In the genomic region with DNA sequence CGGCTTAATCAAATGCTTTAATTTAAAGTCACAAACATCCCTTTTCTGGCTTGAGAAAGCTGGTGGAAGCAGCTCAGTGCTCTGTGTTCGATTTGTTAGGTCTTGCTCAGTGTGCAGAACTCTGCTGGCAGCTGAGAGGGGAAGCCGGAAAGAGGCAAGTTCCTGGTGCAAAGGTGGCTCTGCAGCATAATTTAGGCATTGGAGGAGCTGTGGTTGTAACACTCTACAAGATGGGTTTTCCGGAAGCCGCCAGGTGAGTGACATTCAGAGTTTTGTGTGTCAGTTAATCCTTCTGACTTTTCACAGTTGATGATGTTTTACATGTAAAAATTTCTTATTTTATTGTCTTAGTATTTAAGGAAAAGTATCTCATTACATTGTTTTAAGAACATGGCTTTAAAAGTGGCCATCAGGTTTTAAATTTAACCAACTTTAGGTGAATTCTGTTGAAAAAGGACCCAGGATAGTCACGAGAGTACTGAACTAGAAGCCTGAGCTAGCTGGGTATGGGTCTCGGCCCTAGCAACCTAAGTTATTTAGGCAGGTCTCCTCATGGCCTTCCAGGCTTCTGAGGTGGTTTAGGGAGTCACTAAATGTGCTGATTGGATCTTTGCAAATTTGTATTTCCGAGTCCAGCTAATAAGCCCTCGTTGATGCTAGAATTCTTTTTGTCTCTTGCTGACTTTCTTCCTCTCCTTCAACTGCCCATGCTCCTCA, we compare ENCODE assay signal across 8 cellular contexts. TPM values are rescaled to one million over a fixed set of nuclear protein-coding genes. Genes with fewer than 3 reads are reported as not detected.
DNase-seq lines count a peak whose midpoint lies in the region; ATAC-seq and TF ChIP-seq lines count a peak whose summit lies in the region.

No MANE protein-coding gene starts in this region.

- TF ChIP-seq POLR2A in HCT116 (IDR thresholded peaks at IDR 0.05; ENCODE audit: borderline replicate concordance, extremely low read depth, insufficient read depth, insufficient read length) (no peak), suprapubic skin (IDR thresholded peaks at IDR 0.05) (no peak)

- TF ChIP-seq CTCF in HCT116 (IDR thresholded peaks at IDR 0.05 in 2 of 3, conservative IDR thresholded peaks at IDR 0.05 in 1 of 3; ENCODE audit: borderline replicate concordance in 1 of 3, insufficient read depth in 1 of 3, low read depth in 2 of 3, low read length in 2 of 3) (no peak), suprapubic skin (IDR thresholded peaks at IDR 0.05) (no peak)

- H3K4me3 Mint-ChIP-seq in activated naive CD4-positive, alpha-beta T cell treated with anti-CD3 and anti-CD28 coated beads, Interleukin-2, amount 10 ng/mL, durations not matched to agents 7 days and 5 days, result peak overlapping the region; percentile 85

- H3K4me1 ChIP-seq in HCT116 (ENCODE audit: control insufficient read depth in 1 of 2, insufficient read depth in 2 of 2, low read length in 2 of 2), result peaks cover 3 to 9% of the 10 kb centered on the region in 2 experiments; a peak in 3 of 4 replicates
- H3K4me1 ChIP-seq in SJSA1 (replicated peaks), result peaks cover 17% of the 10 kb centered on the region
- peaks cover 24% of the 10 kb centered on the region for H3K4me1 ChIP-seq in suprapubic skin

- 2% methylated on average over 9 of the region's 9 CpGs for WGBS in suprapubic skin

- H3K4me1 Mint-ChIP-seq in activated naive CD4-positive, alpha-beta T cell treated with anti-CD3 and anti-CD28 coated beads, Interleukin-2, amount 10 ng/mL, durations not matched to agents 7 days and 5 days, result peaks cover 25% of the 10 kb centered on the region

- no peaks in the 10 kb centered on the region for H3K36me3 ChIP-seq in HCT116 (ENCODE audit: control insufficient read depth in 1 of 2, insufficient read depth in 2 of 2, low read length in 2 of 2)
- peaks cover 21% of the 10 kb centered on the region for H3K36me3 ChIP-seq in SJSA1
- H3K36me3 ChIP-seq in suprapubic skin, result no peaks in the 10 kb centered on the region

- H3K27ac ChIP-seq in HCT116 (ENCODE audit: low read depth, low read length) (peak overlapping the region; percentile 34; the same call in 1 of the 2 replicates), SJSA1 (peak overlapping the region; percentile 2; the same call in 1 of the 2 replicates), suprapubic skin (peak overlapping the region; percentile 23)

- H3K9me2 ChIP-seq in HCT116 (ENCODE audit: insufficient read depth), result no peaks in the 10 kb centered on the region

- TSS peak; percentile 64 for BruUV-seq in HCT116 (replicated peaks; lab: Mats Ljungman, UMichigan)

- no peaks in the 10 kb centered on the region for H3K27me3 ChIP-seq in HCT116 (ENCODE audit: insufficient read depth, low read length)
- no peaks in the 10 kb centered on the region for H3K27me3 ChIP-seq in SJSA1 (replicated peaks)
- H3K27me3 ChIP-seq in suprapubic skin, result no peaks in the 10 kb centered on the region

- H3K27ac Mint-ChIP-seq in activated naive CD4-positive, alpha-beta T cell treated with anti-CD3 and anti-CD28 coated beads, Interleukin-2, amount 10 ng/mL, durations not matched to agents 7 days and 5 days, result peak overlapping the region; percentile 81

- intact Hi-C loops in HCT116 (cut with micrococcal nuclease), result loop anchor here (10.0 kb wide), 1 partner anchor 170 kb away; no protein-coding TSS in a partner anchor

- no peak for TF ChIP-seq EP300 in suprapubic skin (IDR thresholded peaks at IDR 0.05)

- POLR2A ChIA-PET in HCT116 (lab: Charles Lee), result interaction anchor here (0.5 kb wide), 1 partner anchor 289 kb away, joined by 3 read pairs; the partner anchor contains the start of gene ZYG11B

- H3K4me2 ChIP-seq in HCT116 (ENCODE audit: low read length), result peak overlapping the region; percentile 82

- peak; percentile 98 for ATAC-seq in HCT116

- H3K9ac ChIP-seq in HCT116 (ENCODE audit: low read length), result peak overlapping the region; percentile 57

- no peaks in the 10 kb centered on the region for H3K9me3 Mint-ChIP-seq in activated naive CD4-positive, alpha-beta T cell treated with anti-CD3 and anti-CD28 coated beads, Interleukin-2, amount 10 ng/mL, durations not matched to agents 7 days and 5 days

- no peak for TF ChIP-seq RAD21 in HCT116 (IDR thresholded peaks at IDR 0.05; ENCODE audit: low read depth)

- peaks cover 17% of the 10 kb centered on the region for H3K36me3 Mint-ChIP-seq in activated naive CD4-positive, alpha-beta T cell treated with anti-CD3 and anti-CD28 coated beads, Interleukin-2, amount 10 ng/mL, durations not matched to agents 7 days and 5 days

- H3K9me3 ChIP-seq in HCT116 (ENCODE audit: control insufficient read depth in 1 of 2, insufficient read depth in 1 of 2, low read depth in 1 of 2, low read length in 2 of 2) (no peaks in the 10 kb centered on the region), SJSA1 (replicated peaks) (no peaks in the 10 kb centered on the region), suprapubic skin (no peaks in the 10 kb centered on the region)

- CTCF ChIA-PET in HCT116 (lab: Charles Lee), result interaction anchor here (1.3 kb wide), 1 partner anchor 168 kb away, joined by 3 read pairs; no protein-coding TSS in a partner anchor
- CTCF ChIA-PET in activated naive CD4-positive, alpha-beta T cell treated with anti-CD3 and anti-CD28 coated beads, Interleukin-2, amount 10 ng/mL, durations not matched to agents 7 days and 5 days (lab: Charles Lee), result interaction anchor here (0.6 to 1.4 kb wide), 3 partner anchors 93 to 589 kb away, joined by 3 to 4 read pairs (median 4); partner anchors contain the start of gene ECHDC2

- DNase-seq in ELF-1 (ENCODE audit: low read depth, low spot score) (peak; percentile 81), HCT116 (ENCODE audit: low read depth, low spot score) (peak; percentile 86), NAMALWA (ENCODE audit: low spot score) (peak; percentile 92), SJSA1 (ENCODE audit: low read depth in 1 of 2, low spot score in 2 of 2) (peak; percentile 65 to 80), glomerular endothelial cell (ENCODE audit: extremely low read depth, low read depth, low spot score) (peak; percentile 56), occipital lobe (lab: John Stamatoyannopoulos, UW) (peak; percentile 64), suprapubic skin (ENCODE audit: low spot score in 2 of 2) (peak; percentile 74 to 84)
- peak; percentile 90 for DNase-seq in activated naive CD4-positive, alpha-beta T cell treated with anti-CD3 and anti-CD28 coated beads, Interleukin-2, amount 10 ng/mL, durations not matched to agents 7 days and 5 days

- H2AFZ ChIP-seq in HCT116 (ENCODE audit: low read depth, low read length, poor library complexity, severe bottlenecking), result peak overlapping the region; percentile 63

- peak overlapping the region; percentile 66 to 77 for H3K4me3 ChIP-seq in HCT116 (replicated peaks in 1 of 2; ENCODE audit: low read depth in 1 of 2, low read length in 2 of 2)
- peak overlapping the region; percentile 44 for H3K4me3 ChIP-seq in SJSA1
- peak overlapping the region; percentile 60 for H3K4me3 ChIP-seq in suprapubic skin

- H3K27me3 Mint-ChIP-seq in activated naive CD4-positive, alpha-beta T cell treated with anti-CD3 and anti-CD28 coated beads, Interleukin-2, amount 10 ng/mL, durations not matched to agents 7 days and 5 days, result no peaks in the 10 kb centered on the region

- no peaks in the 10 kb centered on the region; the same call in 1 of the 2 replicates for H3K79me2 ChIP-seq in HCT116 (ENCODE audit: insufficient read depth, low read length)

- RAD21 ChIA-PET in HCT116 (lab: Charles Lee; ENCODE audit: low non-redundant PET in 1 of 2, low total read pairs in 2 of 2, uncharacterized antibody in 2 of 2, unreplicated experiment in 2 of 2), result no interaction called here

- no peaks in the 10 kb centered on the region for H4K20me1 ChIP-seq in HCT116 (ENCODE audit: insufficient read depth)

TF ChIP-seq in HCT116, 20 proteins besides CTCF, POLR2A, EP300 and RAD21 (continues in another document):
- TF ChIP-seq ZFX (IDR thresholded peaks at IDR 0.05) (no peak), ZNF274 (IDR thresholded peaks at IDR 0.05; ENCODE audit: low read depth, low read length) (no peak), CEBPB (IDR thresholded peaks at IDR 0.05; ENCODE audit: low read depth) (no peak; the same call in 1 of the 2 replicates), ELF1 (IDR thresholded peaks at IDR 0.05; ENCODE audit: borderline replicate concordance, low read depth) (peak; percentile 87), SP1 (IDR thresholded peaks at IDR 0.05; ENCODE audit: low read depth) (peak; percentile 88), MAX (IDR thresholded peaks at IDR 0.05) (peak; percentile 78), EGR1 (IDR thresholded peaks at IDR 0.05; ENCODE audit: low read depth) (no peak), ZBTB33 (IDR thresholded peaks at IDR 0.05; ENCODE audit: extremely low read depth, insufficient replicate concordance, low read length) (no peak), TCF7L2 (IDR thresholded peaks at IDR 0.05; ENCODE audit: borderline replicate concordance, extremely low read depth, insufficient read depth, insufficient read length) (peak; percentile 60), JUND (IDR thresholded peaks at IDR 0.05) (no peak; the same call in none of the 2 replicates), EZH2phosphoT487 (IDR thresholded peaks at IDR 0.05; ENCODE audit: borderline replicate concordance) (no peak)
- TF ChIP-seq, protein P1, sequence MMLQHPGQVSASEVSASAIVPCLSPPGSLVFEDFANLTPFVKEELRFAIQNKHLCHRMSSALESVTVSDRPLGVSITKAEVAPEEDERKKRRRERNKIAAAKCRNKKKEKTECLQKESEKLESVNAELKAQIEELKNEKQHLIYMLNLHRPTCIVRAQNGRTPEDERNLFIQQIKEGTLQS (IDR thresholded peaks at IDR 0.05), result no peak

RNA-seq across cellular contexts. Expression of gene PODN, which starts 47.1 kb away (rescaled TPM):
- total RNA-seq in HCT116 (2021; ENCODE audit: unreplicated experiment), result 0.22 TPM
- polyA plus RNA-seq in HCT116 (2012), result not detected in 2 replicates
- total RNA-seq in SJSA1 (2014; rRNA removed; shearing (Covaris generic)), result 1.3 and 4.1 TPM in 2 replicates
- 0.24 and 2.5 TPM in 2 replicates for total RNA-seq in glomerular endothelial cell
- 1.2 TPM for total RNA-seq in occipital lobe
- 10 to 100 TPM; 13.9 to 32.8 (median 19.8) TPM for total RNA-seq in suprapubic skin

Comparison
In these comparisons a context has a peak if more than half of its experiments do, and no peak if none do; other contexts are left out.
1. Peak in every context shown above with its lines: DNase-seq, ATAC-seq, H3K4me3 ChIP-seq and H3K27ac ChIP-seq.